In the genomic region with DNA sequence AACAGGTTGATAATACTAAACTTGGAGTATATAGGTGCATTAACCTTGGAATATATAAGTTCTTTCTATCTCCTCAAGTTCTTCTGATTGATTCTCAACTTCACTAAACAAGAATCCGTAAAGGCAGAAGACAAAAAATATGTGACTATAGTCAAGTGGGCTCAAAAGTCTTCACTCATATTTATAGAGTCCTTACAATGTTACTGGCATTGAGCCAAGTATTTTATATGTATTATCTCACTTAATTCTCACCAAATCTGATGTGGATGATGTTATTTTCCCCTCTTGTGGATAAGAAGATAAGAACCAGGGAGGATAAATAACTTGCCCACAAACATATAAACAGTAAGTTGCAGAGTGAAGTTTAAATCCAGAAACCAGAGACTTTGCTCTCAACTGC, we compare ENCODE assay signal across 32 cellular contexts.
DNase-seq lines count a peak whose midpoint lies in the region; ATAC-seq, FAIRE-seq and TF ChIP-seq lines count a peak whose summit lies in the region.
"Had no signal": no experiment of that assay in that cellular context is flagged by ENCODE, and none has a peak within 500 bp of the region (broad histone marks: within the 10 kb centered on the region; RNA-seq: fewer than 3 reads in every experiment).

No MANE protein-coding gene starts in this region.

- H3K4me3 ChIP-seq in HepG2 (replicated peaks in 1 of 3; ENCODE audit: insufficient read depth in 1 of 3, low read depth in 2 of 3, low read length in 3 of 3): no peak overlapping the region
- no peak overlapping the region for H3K4me3 ChIP-seq in right lobe of liver
- H3K4me3 ChIP-seq in K562: no peak overlapping the region
- H3K4me3 ChIP-seq: A549; BLaER1; BLaER1 treated with 17β-estradiol and CSF1 and Interleukin-3, amounts not matched to agents 10 nM and 100 nM had no signal

- 19% methylated on average over 1 of the region's 1 CpG for WGBS in HepG2 (ENCODE audit: low lambda C conversion rate)
- WGBS in right lobe of liver (ENCODE audit: insufficient coverage, low coverage, low lambda C conversion rate, missing lambda C conversion rate): 45% methylated on average over 1 of the region's 1 CpG
- WGBS in K562 (ENCODE audit: insufficient coverage, low coverage, missing lambda C conversion rate): 0% methylated on average over 1 of the region's 1 CpG

- no peaks in the 10 kb centered on the region for H3K9me1 ChIP-seq in K562 (ENCODE audit: control insufficient read depth, insufficient read depth, low read length)

- H3K79me2 ChIP-seq in HepG2 (ENCODE audit: insufficient read depth, low read length) (no peaks in the 10 kb centered on the region), K562 (ENCODE audit: control insufficient read depth, insufficient read depth, low read length) (no peaks in the 10 kb centered on the region)

- H2AFZ ChIP-seq in HepG2 (ENCODE audit: low read length) (no peak overlapping the region), K562 (ENCODE audit: low read depth, low read length) (no peak overlapping the region)

- H3K4me2 ChIP-seq in HepG2 (ENCODE audit: low read depth, low read length) (no peak overlapping the region), K562 (ENCODE audit: insufficient read depth, low read length) (no peak overlapping the region)
- H3K4me2 ChIP-seq: A549; BLaER1; BLaER1 treated with 17β-estradiol and CSF1 and Interleukin-3, amounts not matched to agents 10 nM and 100 nM had no signal

- no peak for TF ChIP-seq EP300 in HepG2 (IDR thresholded peaks at IDR 0.05; ENCODE audit: low read depth in 2 of 2, low read length in 2 of 2)
- no peak for TF ChIP-seq EP300 in HepG2 (CRISPR knock-in tag; IDR thresholded peaks at IDR 0.05; ENCODE audit: borderline replicate concordance)
- TF ChIP-seq EP300 in Ishikawa (IDR thresholded peaks at IDR 0.05; ENCODE audit: borderline replicate concordance): no peak
- no peak for TF ChIP-seq EP300 in K562 (IDR thresholded peaks at IDR 0.05; ENCODE audit: low read length)

- BruUV-seq in HepG2 (replicated peaks; lab: Mats Ljungman, UMichigan) (no TSS peak), K562 (replicated peaks; lab: Mats Ljungman, UMichigan) (no TSS peak)

- POLR2A ChIA-PET in HepG2 (lab: Yijun Ruan, JAX) (no interaction called here), K562 (lab: Yijun Ruan, JAX) (no interaction called here)

- TF ChIP-seq POLR2A in HepG2 (IDR thresholded peaks at IDR 0.05; ENCODE audit: insufficient read depth in 1 of 2, low read depth in 2 of 2, low read length in 2 of 2) (no peak), right lobe of liver (IDR thresholded peaks at IDR 0.05) (no peak), K562 (conservative IDR thresholded peaks at IDR 0.05) (no peak)

- DNase-seq in HepG2 (ENCODE audit: low spot score): no peak
- DNase-seq in right lobe of liver: no peak
- DNase-seq in K562 (ENCODE audit: extremely low read depth in 1 of 4, low spot score in 3 of 4): no peak
- no peak for DNase-seq in A172 (ENCODE audit: low spot score)
- DNase-seq in DMS53 (lab: John Stamatoyannopoulos, UW): no peak
- DNase-seq: 8988T; ACHN; AML-193; BE2C; C1 segment of cervical spinal cord; Caco-2; Calu3; CD4-positive, alpha-beta memory T cell; CD4-positive, alpha-beta T cell; CD4-positive, CD25-positive, alpha-beta regulatory T cell; CD8-positive, alpha-beta memory T cell; CD8-positive, alpha-beta T cell; COR-L47; DMS 273 treated with DMSO at 0.1 percent for 48 hours; DMS153; DMS79; DMS79 treated with DMSO at 0.1 percent for 48 hours; DND-41; EL had no signal

- TF ChIP-seq CTCF in HepG2 (CRISPR knock-in tag; IDR thresholded peaks at IDR 0.05): no peak
- TF ChIP-seq CTCF in right lobe of liver (IDR thresholded peaks at IDR 0.05): no peak
- TF ChIP-seq CTCF in K562 (IDR thresholded peaks at IDR 0.05 in 2 of 3, conservative IDR thresholded peaks at IDR 0.05 in 1 of 3; ENCODE audit: insufficient read depth in 2 of 3, low read depth in 1 of 3, low read length in 3 of 3): no peak

- H3K27ac ChIP-seq in HepG2 (ENCODE audit: extremely low read length, insufficient read depth, low read length) (no peak overlapping the region), right lobe of liver (no peak overlapping the region), K562 (ENCODE audit: extremely low read depth, low read depth, low read length) (no peak overlapping the region)
- H3K27ac ChIP-seq: 22Rv1; A549; BLaER1; BLaER1 treated with 17β-estradiol and CSF1 and Interleukin-3, amounts not matched to agents 10 nM and 100 nM; C4-2B had no signal

- H4K20me1 ChIP-seq in HepG2 (ENCODE audit: insufficient read depth, low read length) (no peaks in the 10 kb centered on the region), K562 (replicated peaks; ENCODE audit: control insufficient read depth, insufficient read depth, low read length) (no peaks in the 10 kb centered on the region)
- H4K20me1 ChIP-seq: BLaER1; BLaER1 treated with 17β-estradiol and CSF1 and Interleukin-3, amounts not matched to agents 10 nM and 100 nM had no signal

- intact Hi-C loops in HepG2 (cut with micrococcal nuclease; ENCODE audit: unreplicated experiment) (no loop called here), right lobe of liver (cut with DNase I) (no loop called here), K562 (cut with micrococcal nuclease) (no loop called here)

- TF ChIP-seq RAD21 in HepG2 (CRISPR knock-in tag; IDR thresholded peaks at IDR 0.05) (no peak), Ishikawa (IDR thresholded peaks at IDR 0.05; ENCODE audit: low read depth) (no peak), K562 (CRISPR knock-in tag; conservative IDR thresholded peaks at IDR 0.05 in 1 of 2, IDR thresholded peaks at IDR 0.05 in 1 of 2) (no peak)

- ATAC-seq in HepG2 (no peak), right lobe of liver (no peak), K562 (no peak)
- ATAC-seq: A549; CD8-positive, alpha-beta T cell had no signal

- no peaks in the 10 kb centered on the region for H3K36me3 ChIP-seq in HepG2 (replicated peaks in 1 of 2; ENCODE audit: control insufficient read depth in 1 of 2, insufficient read depth in 2 of 2, low read length in 2 of 2)
- H3K36me3 ChIP-seq in right lobe of liver: no peaks in the 10 kb centered on the region
- no peaks in the 10 kb centered on the region for H3K36me3 ChIP-seq in K562 (ENCODE audit: control insufficient read depth, insufficient read depth, low read length)
- H3K36me3 ChIP-seq: BE2C; BLaER1; BLaER1 treated with 17β-estradiol and CSF1 and Interleukin-3, amounts not matched to agents 10 nM and 100 nM had no signal

- CTCF ChIA-PET in HepG2 (lab: Yijun Ruan, JAX; ENCODE audit: low intra/inter-chr PET ratio, low total read pairs): no interaction called here
- CTCF ChIA-PET in K562 (lab: Yijun Ruan, JAX; ENCODE audit: low intra/inter-chr PET ratio): no interaction called here

- H3K9me3 ChIP-seq in HepG2 (ENCODE audit: low read length) (peaks cover 77% of the 10 kb centered on the region), right lobe of liver (no peaks in the 10 kb centered on the region), K562 (replicated peaks; ENCODE audit: control insufficient read depth, insufficient read depth, low read depth, low read length) (no peaks in the 10 kb centered on the region)
- H3K9me3 ChIP-seq: A549; BE2C; BLaER1; BLaER1 treated with 17β-estradiol and CSF1 and Interleukin-3, amounts not matched to agents 10 nM and 100 nM; Caco-2 had no signal

- H3K4me1 ChIP-seq in HepG2 (ENCODE audit: insufficient read depth, low read length) (no peaks in the 10 kb centered on the region), right lobe of liver (no peaks in the 10 kb centered on the region), K562 (replicated peaks in 1 of 2; ENCODE audit: control insufficient read depth in 2 of 2, insufficient read depth in 2 of 2, low read length in 2 of 2) (no peaks in the 10 kb centered on the region)
- H3K4me1 ChIP-seq: A549; BE2C; BLaER1; BLaER1 treated with 17β-estradiol and CSF1 and Interleukin-3, amounts not matched to agents 10 nM and 100 nM; Caco-2 had no signal

- no peaks in the 10 kb centered on the region for H3K27me3 ChIP-seq in HepG2 (ENCODE audit: control insufficient read depth in 1 of 2, insufficient read depth in 2 of 2, low read length in 2 of 2)
- H3K27me3 ChIP-seq in right lobe of liver: no peaks in the 10 kb centered on the region
- no peaks in the 10 kb centered on the region for H3K27me3 ChIP-seq in K562 (ENCODE audit: control insufficient read depth in 2 of 2, insufficient read depth in 2 of 2, low read length in 2 of 2)
- H3K27me3 ChIP-seq: BE2C; BLaER1; BLaER1 treated with 17β-estradiol and CSF1 and Interleukin-3, amounts not matched to agents 10 nM and 100 nM had no signal

- in situ Hi-C loops in HepG2 (cut with HindIII; ENCODE audit: extremely low pct_ligation_motif_present, low pct_unique_long_range_greater_than_20kb): no loop called here
- in situ Hi-C loops in K562 (cut with MboI): no loop called here

- H3K9ac ChIP-seq in HepG2 (ENCODE audit: insufficient read depth, low read depth, low read length) (no peak overlapping the region), K562 (ENCODE audit: insufficient read depth in 1 of 2, low read depth in 2 of 2, low read length in 2 of 2) (no peak overlapping the region)
- H3K9ac ChIP-seq: BLaER1; BLaER1 treated with 17β-estradiol and CSF1 and Interleukin-3, amounts not matched to agents 10 nM and 100 nM had no signal

- FAIRE-seq in HepG2 (lab: Jason Lieb, UNC) (no peak), K562 (lab: Jason Lieb, UNC) (no peak)
- FAIRE-seq: A204.1, A549, D721Med had no signal

TF ChIP-seq in HepG2, 621 proteins besides CTCF, POLR2A, EP300 and RAD21:
- TF ChIP-seq LCORL (IDR thresholded peaks at IDR 0.05) (peak; percentile 69), LCORL (CRISPR knock-in tag; IDR thresholded peaks at IDR 0.05) (no peak)
- TF ChIP-seq, protein P1, sequence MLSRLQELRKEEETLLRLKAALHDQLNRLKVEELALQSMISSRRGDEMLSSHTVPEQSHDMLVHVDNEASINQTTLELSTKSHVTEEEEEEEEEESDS (CRISPR knock-in tag; IDR thresholded peaks at IDR 0.05; ENCODE audit: borderline replicate concordance): no peak

TF ChIP-seq in Ishikawa, 13 proteins besides CTCF, POLR2A, EP300 and RAD21:
- TF ChIP-seq, protein P2, sequence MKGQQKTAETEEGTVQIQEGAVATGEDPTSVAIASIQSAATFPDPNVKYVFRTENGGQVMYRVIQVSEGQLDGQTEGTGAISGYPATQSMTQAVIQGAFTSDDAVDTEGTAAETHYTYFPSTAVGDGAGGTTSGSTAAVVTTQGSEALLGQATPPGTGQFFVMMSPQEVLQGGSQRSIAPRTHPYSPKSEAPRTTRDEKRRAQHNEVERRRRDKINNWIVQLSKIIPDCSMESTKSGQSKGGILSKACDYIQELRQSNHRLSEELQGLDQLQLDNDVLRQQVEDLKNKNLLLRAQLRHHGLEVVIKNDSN (IDR thresholded peaks at IDR 0.05): no peak
- peak; percentile 37; the same call in 1 of the 2 replicates for TF ChIP-seq NFIC (IDR thresholded peaks at IDR 0.05)

TF ChIP-seq in K562, 482 proteins besides CTCF, POLR2A, EP300 and RAD21:
- TF ChIP-seq KDM1A (IDR thresholded peaks at IDR 0.05): no peak
- TF ChIP-seq NFIX (CRISPR knock-in tag; IDR thresholded peaks at IDR 0.05; ENCODE audit: low read depth): peak; percentile 82
- TF ChIP-seq HCFC1 (IDR thresholded peaks at IDR 0.05; ENCODE audit: low read depth, low read length): no peak
- TF ChIP-seq NFIC (IDR thresholded peaks at IDR 0.05): peak; percentile 81
